Comparison of ENCODE assay signal across 8 cellular contexts in the genomic region with DNA sequence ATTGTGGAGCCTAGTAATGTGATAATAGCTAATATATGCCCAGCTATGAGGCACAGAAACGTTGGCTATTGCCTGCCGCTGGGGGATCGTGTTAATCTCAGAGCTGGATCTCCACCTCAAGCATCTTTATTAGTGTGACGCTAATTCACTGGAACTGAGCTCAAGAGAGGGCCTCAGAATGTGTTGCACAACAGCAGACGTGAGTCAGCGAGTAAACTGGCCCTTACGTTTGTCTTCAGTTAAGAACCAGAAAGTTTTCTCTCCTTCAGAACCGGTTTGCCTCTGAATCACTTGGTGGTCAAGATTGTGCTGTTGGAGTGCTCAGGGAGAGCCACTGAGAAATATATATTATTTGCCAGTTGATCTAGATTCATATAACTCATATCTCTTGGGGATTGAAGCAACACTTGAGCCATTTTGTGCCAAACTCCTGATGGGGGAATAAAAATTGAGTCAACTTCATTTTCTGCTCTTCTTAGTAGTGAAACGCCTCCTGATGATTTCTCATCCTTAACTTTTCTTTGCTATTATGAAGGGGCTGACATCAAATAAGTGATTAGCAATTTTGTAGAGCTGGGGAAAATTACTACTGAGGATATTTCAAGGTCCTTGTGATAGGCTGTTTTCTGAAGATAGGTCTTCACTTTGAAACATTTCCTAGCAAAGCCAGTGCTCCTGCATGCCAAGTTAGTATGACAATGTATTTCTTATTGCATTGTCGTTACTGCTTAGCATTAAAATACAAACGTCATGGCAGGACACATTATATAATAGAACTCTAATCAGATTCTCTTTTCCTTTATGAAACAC. TPM values are rescaled to one million over a fixed set of nuclear protein-coding genes. Genes with fewer than 3 reads are reported as not detected.
DNase-seq lines count a peak whose midpoint lies in the region; ATAC-seq and TF ChIP-seq lines count a peak whose summit lies in the region.

No MANE protein-coding gene starts in this region.

- peak overlapping the region; percentile 84 to 89 (median 86) for H3K27ac ChIP-seq in gastrocnemius medialis

- peaks cover 66% of the 10 kb centered on the region for H3K36me3 Mint-ChIP-seq in activated CD4-positive, alpha-beta T cell treated with anti-CD3 and anti-CD28 coated beads for 36 hours (ENCODE audit: low read depth)

- peak; percentile 99 for DNase-seq in GM04504 (ENCODE audit: low read depth)
- DNase-seq in SIG-M5 treated with dmso at 0.1 percent for 504 hours (lab: John Stamatoyannopoulos, UW; ENCODE audit: unreplicated experiment): peak; percentile 92
- DNase-seq in globus pallidus (ENCODE audit: low spot score): peak; percentile 5
- peak; percentile 59 to 85 for DNase-seq in gastrocnemius medialis
- no peak for DNase-seq in NCI-H187 (lab: John Stamatoyannopoulos, UW)
- no peak for DNase-seq in kidney glomerular epithelial cell (lab: John Stamatoyannopoulos, UW)
- no peak for DNase-seq in activated CD4-positive, alpha-beta T cell treated with anti-CD3 and anti-CD28 coated beads for 36 hours

- H3K27ac Mint-ChIP-seq in activated CD4-positive, alpha-beta T cell treated with anti-CD3 and anti-CD28 coated beads for 36 hours: no peak overlapping the region

- POLR2A ChIA-PET in activated CD4-positive, alpha-beta T cell treated with anti-CD3 and anti-CD28 coated beads for 36 hours (lab: Charles Lee): no interaction called here

- CTCF ChIA-PET in activated CD4-positive, alpha-beta T cell treated with anti-CD3 and anti-CD28 coated beads for 36 hours (lab: Charles Lee): interaction anchor here (0.5 kb wide), 1 partner anchor 120 kb away, joined by 3 read pairs; no protein-coding TSS in a partner anchor

- peaks cover 17% of the 10 kb centered on the region for H3K4me1 Mint-ChIP-seq in activated CD4-positive, alpha-beta T cell treated with anti-CD3 and anti-CD28 coated beads for 36 hours

- intact Hi-C loops in gastrocnemius medialis (cut with DNase I; ENCODE audit: low total_unique reads): no loop called here
- intact Hi-C loops in activated CD4-positive, alpha-beta T cell treated with anti-CD3 and anti-CD28 coated beads for 36 hours (cut with DNase I, micrococcal nuclease): no loop called here

- H3K4me1 ChIP-seq in gastrocnemius medialis: peaks cover 45 to 47% of the 10 kb centered on the region in 2 donors

- H3K27me3 Mint-ChIP-seq in activated CD4-positive, alpha-beta T cell treated with anti-CD3 and anti-CD28 coated beads for 36 hours: no peaks in the 10 kb centered on the region

- no peaks in the 10 kb centered on the region for H3K9me3 ChIP-seq in gastrocnemius medialis

- no peak for TF ChIP-seq CTCF in gastrocnemius medialis (IDR thresholded peaks at IDR 0.05 in 4 of 5, conservative IDR thresholded peaks at IDR 0.05 in 1 of 5)

- peak overlapping the region in 1 of 4 donors; percentile 0 for H3K4me3 ChIP-seq in gastrocnemius medialis

- in situ Hi-C loops in gastrocnemius medialis (cut with MboI; ENCODE audit: low sequenced_read_pairs in 4 of 4): no loop called here

- H3K36me3 ChIP-seq in gastrocnemius medialis: no peaks in the 10 kb centered on the region

- H3K9me3 Mint-ChIP-seq in activated CD4-positive, alpha-beta T cell treated with anti-CD3 and anti-CD28 coated beads for 36 hours (ENCODE audit: low read depth): no peaks in the 10 kb centered on the region

- peak; percentile 97 to 98 for ATAC-seq in gastrocnemius medialis
- ATAC-seq in GM19328 (IDR thresholded peaks at IDR 0.05; ENCODE audit: unreplicated experiment): no peak
- no peak for ATAC-seq in activated CD4-positive, alpha-beta T cell treated with anti-CD3 and anti-CD28 coated beads for 36 hours

- TF ChIP-seq POLR2A in gastrocnemius medialis (IDR thresholded peaks at IDR 0.05): peak in 1 of 2 donors; percentile 12

- no peak overlapping the region for H3K4me3 Mint-ChIP-seq in activated CD4-positive, alpha-beta T cell treated with anti-CD3 and anti-CD28 coated beads for 36 hours

- no peaks in the 10 kb centered on the region for H3K27me3 ChIP-seq in gastrocnemius medialis

RNA-seq across cellular contexts. Expression of a gene that starts 22.3 kb away (rescaled TPM):
- total RNA-seq in gastrocnemius medialis: 100 to 1,000 TPM in 3 of 4 donors, 10 to 100 TPM in 1; 86.6 to 145 (median 123) TPM
- 100 to 1,000 TPM; 106 to 113 TPM for total RNA-seq in activated CD4-positive, alpha-beta T cell treated with anti-CD3 and anti-CD28 coated beads for 36 hours

RNA-seq across cellular contexts. Expression of a gene that starts 22.7 kb away (rescaled TPM):
- total RNA-seq in gastrocnemius medialis: 10 to 100 TPM in 1 of 4 donors, 1 to 10 TPM in 3; 7.9 to 16.2 (median 8.6) TPM
- 10 to 100 TPM in 1 of 2 experiments, 1 to 10 TPM in 1; 9.0 to 10.1 TPM for total RNA-seq in activated CD4-positive, alpha-beta T cell treated with anti-CD3 and anti-CD28 coated beads for 36 hours

Comparison
In these comparisons a context has a peak if more than half of its experiments do, and no peak if none do; other contexts are left out.
1. DNase-seq: peak in GM04504 (single experiment), SIG-M5 treated with dmso at 0.1 percent for 504 hours (single experiment), globus pallidus (single experiment) and gastrocnemius medialis (2 of 2); none in NCI-H187 (0 of 2), kidney glomerular epithelial cell (single experiment) and activated CD4-positive, alpha-beta T cell treated with anti-CD3 and anti-CD28 coated beads for 36 hours (single experiment).
2. ATAC-seq: peak in gastrocnemius medialis (2 of 2); none in GM19328 (single experiment) and activated CD4-positive, alpha-beta T cell treated with anti-CD3 and anti-CD28 coated beads for 36 hours (single experiment).